ENCODE assay signal across 8 cellular contexts in genomic region chr1:64476251-64476952, GRCh38. TPM values are rescaled to one million over a fixed set of nuclear protein-coding genes. Genes with fewer than 3 reads are reported as not detected.
DNase-seq lines count a peak whose midpoint lies in the region; ATAC-seq and TF ChIP-seq lines count a peak whose summit lies in the region.

No MANE protein-coding gene starts in this region.

- TF ChIP-seq CTCF in AG10803 (conservative IDR thresholded peaks at IDR 0.05; ENCODE audit: low read length) (no peak), PC-3 (conservative IDR thresholded peaks at IDR 0.05; ENCODE audit: low read depth, low read length) (no peak), fibroblast of mammary gland (conservative IDR thresholded peaks at IDR 0.05; ENCODE audit: control insufficient read depth, insufficient read depth, low read depth, low read length) (no peak), neural cell (IDR thresholded peaks at IDR 0.05; ENCODE audit: poor library complexity, severe bottlenecking) (no peak)

- DNase-seq in AG10803 (ENCODE audit: low read depth) (peak; percentile 88), PC-3 (peak; percentile 29), fibroblast of mammary gland (ENCODE audit: low read depth) (peak; percentile 72), cerebellar cortex (ENCODE audit: low spot score) (no peak)
- DNase-seq in activated naive CD4-positive, alpha-beta T cell treated with Interleukin-2 at 50 U/mL for 16 hours = no peak
- DNase-seq in effector memory CD4-positive, alpha-beta T cell = no peak

- H3K9ac ChIP-seq in PC-3 (ENCODE audit: low read length) = no peak overlapping the region
- no peak overlapping the region for H3K9ac ChIP-seq in neural cell (ENCODE audit: low read length)

- H3K4me3 ChIP-seq in AG10803 (ENCODE audit: low read length) (no peak overlapping the region), PC-3 (ENCODE audit: low read length) (no peak overlapping the region), fibroblast of mammary gland (ENCODE audit: control insufficient read depth, low read depth, low read length) (no peak overlapping the region), neural cell (ENCODE audit: low read length) (no peak overlapping the region)
- no peak overlapping the region for H3K4me3 ChIP-seq in effector memory CD4-positive, alpha-beta T cell (ENCODE audit: insufficient read depth, low read depth, low read length, poor library complexity, severe bottlenecking)

- H4K20me1 ChIP-seq in PC-3 (ENCODE audit: low read length) = peaks cover 3% of the 10 kb centered on the region; the same call in 1 of the 2 replicates
- no peaks in the 10 kb centered on the region for H4K20me1 ChIP-seq in neural cell (ENCODE audit: insufficient read depth)

- H3K27ac ChIP-seq in PC-3 (ENCODE audit: low read length) = no peak overlapping the region
- no peak overlapping the region for H3K27ac ChIP-seq in neural cell (ENCODE audit: low read length)
- no peak overlapping the region for H3K27ac ChIP-seq in effector memory CD4-positive, alpha-beta T cell (ENCODE audit: insufficient read depth, low read length, poor library complexity, severe bottlenecking)

- CTCF ChIA-PET in PC-3 (lab: Charles Lee) = no interaction called here

- TF ChIP-seq RAD21 in neural cell (conservative IDR thresholded peaks at IDR 0.05) = no peak

- intact Hi-C loops in PC-3 (cut with micrococcal nuclease) = no loop called here

- POLR2A ChIA-PET in PC-3 (lab: Charles Lee; ENCODE audit: unreplicated experiment) = no interaction called here

- peaks cover 24% of the 10 kb centered on the region for H3K4me1 ChIP-seq in PC-3 (ENCODE audit: insufficient read depth, low read length)
- peaks cover 1% of the 10 kb centered on the region for H3K4me1 ChIP-seq in effector memory CD4-positive, alpha-beta T cell (ENCODE audit: control insufficient read depth, insufficient read depth, low read length, poor library complexity, severe bottlenecking)

- no peak overlapping the region for H3K4me2 ChIP-seq in PC-3 (ENCODE audit: low read length)
- H3K4me2 ChIP-seq in neural cell (ENCODE audit: low read length) = no peak overlapping the region

- H3K79me2 ChIP-seq in PC-3 (ENCODE audit: low read length) (peaks cover 25% of the 10 kb centered on the region), neural cell (replicated peaks; ENCODE audit: insufficient read depth, low read length) (peaks cover 42% of the 10 kb centered on the region)

- no peak for ATAC-seq in PC-3
- ATAC-seq in HG03159 (IDR thresholded peaks at IDR 0.05; ENCODE audit: unreplicated experiment) = no peak

- H3K27me3 ChIP-seq in PC-3 (ENCODE audit: low read length) (no peaks in the 10 kb centered on the region), neural cell (ENCODE audit: insufficient read depth, low read depth, low read length) (no peaks in the 10 kb centered on the region)
- peaks cover 2% of the 10 kb centered on the region for H3K27me3 ChIP-seq in effector memory CD4-positive, alpha-beta T cell (replicated peaks; ENCODE audit: control insufficient read depth, insufficient read depth, low read length, poor library complexity, severe bottlenecking)

- H2AFZ ChIP-seq in PC-3 (ENCODE audit: low read length) (no peak overlapping the region), neural cell (ENCODE audit: low read depth, low read length) (no peak overlapping the region)

- H3K36me3 ChIP-seq in PC-3 (ENCODE audit: low read depth, low read length) (no peaks in the 10 kb centered on the region), neural cell (ENCODE audit: insufficient read depth, low read length) (no peaks in the 10 kb centered on the region)
- H3K36me3 ChIP-seq in effector memory CD4-positive, alpha-beta T cell (ENCODE audit: control insufficient read depth, insufficient read depth, low read length) = no peaks in the 10 kb centered on the region

- no peak for TF ChIP-seq EP300 in neural cell (conservative IDR thresholded peaks at IDR 0.05; ENCODE audit: poor library complexity, severe bottlenecking)

- H3F3A ChIP-seq in PC-3 (ENCODE audit: low read length, unreplicated experiment) (no peaks in the 10 kb centered on the region), neural cell (ENCODE audit: insufficient read depth, low read length, poor library complexity, severe bottlenecking) (peaks cover 4% of the 10 kb centered on the region)

- H3K9me3 ChIP-seq in PC-3 (ENCODE audit: low read length) (no peaks in the 10 kb centered on the region), neural cell (ENCODE audit: low read length) (no peaks in the 10 kb centered on the region)
- no peaks in the 10 kb centered on the region for H3K9me3 ChIP-seq in effector memory CD4-positive, alpha-beta T cell (ENCODE audit: control insufficient read depth, low read length)

- BruUV-seq in PC-3 (replicated peaks; lab: Mats Ljungman, UMichigan) = no TSS peak

- H3K9me2 ChIP-seq in PC-3 (replicated peaks; ENCODE audit: low read length) = no peaks in the 10 kb centered on the region
- H3K9me2 ChIP-seq in neural cell (ENCODE audit: insufficient read depth, low read length) = no peaks in the 10 kb centered on the region

TF ChIP-seq in neural cell, 6 proteins besides CTCF, POLR2A, EP300 and RAD21:
- TF ChIP-seq TAF1 (IDR thresholded peaks at IDR 0.05; ENCODE audit: low read depth) (no peak), POLR2AphosphoS5 (IDR thresholded peaks at IDR 0.05) (peak; percentile 25), SMC3 (conservative IDR thresholded peaks at IDR 0.05; ENCODE audit: poor library complexity) (no peak), MXI1 (conservative IDR thresholded peaks at IDR 0.05; ENCODE audit: poor library complexity, severe bottlenecking) (no peak), REST (IDR thresholded peaks at IDR 0.05; ENCODE audit: borderline replicate concordance) (peak; percentile 78), EZH2 (IDR thresholded peaks at IDR 0.05; ENCODE audit: borderline replicate concordance, insufficient read depth, low read length, poor library complexity, severe bottlenecking) (no peak)

RNA-seq across cellular contexts. Expression of gene CACHD1, which starts 6.5 kb away (rescaled TPM):
- 6.6 TPM in 2 replicates for total RNA-seq in PC-3 (2014; rRNA removed)
- polyA plus RNA-seq in neural cell = 11.1 and 12.7 TPM in 2 replicates
- 24.8 and 31.3 TPM in 2 replicates for polyA minus RNA-seq in neural cell

Comparison
In these comparisons a context has a peak if more than half of its experiments do, and no peak if none do; other contexts are left out.
1. DNase-seq: peak in AG10803 (single experiment), PC-3 (single experiment) and fibroblast of mammary gland (single experiment); none in activated naive CD4-positive, alpha-beta T cell treated with Interleukin-2 at 50 U/mL for 16 hours (single experiment), cerebellar cortex (single experiment) and effector memory CD4-positive, alpha-beta T cell (0 of 3).